ENCODE assay signal across 33 cellular contexts in genomic region chr17:73888875-73889274, GRCh38.
"Had no signal": no experiment of that assay in that cellular context is flagged by ENCODE, and none has a peak within 500 bp of the region (broad histone marks: within the 10 kb centered on the region; RNA-seq: fewer than 3 reads in every experiment).

No MANE protein-coding gene starts in this region.

- H3K27me3 ChIP-seq: ascending aorta, Peyer's patch had no signal

- H3K36me3 ChIP-seq: ascending aorta, Peyer's patch had no signal

- H3K4me3 ChIP-seq: ascending aorta, Peyer's patch had no signal

- H3K27ac ChIP-seq: ascending aorta, KMS-11, Peyer's patch, VCaP had no signal

- H3K9me3 ChIP-seq: ascending aorta had no signal

- H3K4me1 ChIP-seq: ascending aorta, Peyer's patch had no signal

- DNase-seq: activated B cell treated with CpG ODN at 0.5 μM for 24 hours; activated CD4-positive, alpha-beta memory T cell treated with anti-CD3 and anti-CD28 coated beads, Interleukin-2, amount 10 ng/mL, durations not matched to agents 7 days and 5 days; activated CD4-positive, alpha-beta T cell treated with anti-CD3 and anti-CD28 coated beads for 48 hours; activated CD4-positive, CD25-positive, alpha-beta regulatory T cell treated with anti-CD3 and anti-CD28 coated beads, Interleukin-2, amount 50 U/mL, for 72 hours; activated gamma-delta T cell; activated naive CD4-positive, alpha-beta T cell treated with Interleukin-2 at 50 U/mL for 16 hours; activated naive CD8-positive, alpha-beta T cell treated with anti-CD3 and anti-CD28 coated beads, Interleukin-2, amount 10 ng/mL, durations not matched to agents 7 days and 5 days; activated T-cell treated with anti-CD3 and anti-CD28 coated beads, Interleukin-2, amount 50 U/mL, for 24 hours; caudate nucleus; MM.1S; NCI-H1092 treated with DMSO at 0.1 percent for 48 hours; NCI-H1417; NCI-H146; NCI-H187; NCI-H2029 treated with DMSO at 0.1 percent for 48 hours; NCI-H2107; NCI-H2171 treated with DMSO at 0.1 percent for 48 hours; NCI-H226; NCI-H446 treated with DMSO at 0.1 percent for 48 hours; NCI-H524; NCI-H69; NCI-H82; NK-92 treated with Interleukin-12 subunit alpha and Interleukin-12 subunit beta, amount 100 ng/mL, for 24 hours; PC-3; Peyer's patch; RPMI8226; SW 1271; T-helper 1 cell; T-helper 2 cell; T-helper 9 cell had no signal

- ATAC-seq: PC-3 had no signal
